8 cellular contexts compared by ENCODE assay signal in genomic region chr16:29745853-29746345, GRCh38. TPM values are rescaled to one million over a fixed set of nuclear protein-coding genes. Genes with fewer than 3 reads are reported as not detected.
A peak's percentile ranks its signal among the peaks of the same experiment; 100 is the strongest.
DNase-seq lines count a peak whose midpoint lies in the region; ATAC-seq and TF ChIP-seq lines count a peak whose summit lies in the region.

A gene with protein sequence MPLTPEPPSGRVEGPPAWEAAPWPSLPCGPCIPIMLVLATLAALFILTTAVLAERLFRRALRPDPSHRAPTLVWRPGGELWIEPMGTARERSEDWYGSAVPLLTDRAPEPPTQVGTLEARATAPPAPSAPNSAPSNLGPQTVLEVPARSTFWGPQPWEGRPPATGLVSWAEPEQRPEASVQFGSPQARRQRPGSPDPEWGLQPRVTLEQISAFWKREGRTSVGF (minus strand): TSS chr16:29745990. CDS start chr16:29744951, 1,039 bp downstream.

- no peaks in the 10 kb centered on the region for H3K4me1 ChIP-seq in OCI-LY7 (ENCODE audit: insufficient read depth, low read length, poor library complexity, severe bottlenecking)
- no peaks in the 10 kb centered on the region for H3K4me1 ChIP-seq in right lobe of liver

- H3K4me2 ChIP-seq in OCI-LY7 (ENCODE audit: low read length), result peak within 1 kb of the TSS; percentile 20; the same call in 1 of the 2 replicates

- no peaks in the 10 kb centered on the region for H3K9me2 ChIP-seq in OCI-LY7 (ENCODE audit: insufficient read depth, low read length)

- no peak within 1 kb of the TSS for H3K27ac ChIP-seq in OCI-LY7 (ENCODE audit: low read depth, low read length, poor library complexity, severe bottlenecking)
- peak within 1 kb of the TSS in 2 of 3 donors; percentile 43 to 65 for H3K27ac ChIP-seq in right lobe of liver

- H4K20me1 ChIP-seq in OCI-LY7 (ENCODE audit: insufficient read depth, low read length), result no peaks in the 10 kb centered on the region

- H3K9me3 ChIP-seq in OCI-LY7 (ENCODE audit: low read length), result no peaks in the 10 kb centered on the region
- H3K9me3 ChIP-seq in right lobe of liver, result no peaks in the 10 kb centered on the region

- no peak within 1 kb of the TSS for H2AFZ ChIP-seq in OCI-LY7 (ENCODE audit: low read length)

- no TSS peak for BruUV-seq in OCI-LY7 (replicated peaks; lab: Mats Ljungman, UMichigan)

- H3K36me3 Mint-ChIP-seq in activated T-cell treated with anti-CD3 and anti-CD28 coated beads, Interleukin-2, amount 50 U/mL, for 72 hours (ENCODE audit: insufficient read depth in 2 of 2), result peaks cover 6 to 12% of the 10 kb centered on the region in 2 donors

- H3K27ac Mint-ChIP-seq in activated T-cell treated with anti-CD3 and anti-CD28 coated beads, Interleukin-2, amount 50 U/mL, for 72 hours, result peak within 1 kb of the TSS; percentile 98

- ATAC-seq in activated T-cell treated with anti-CD3 and anti-CD28 coated beads, Interleukin-2, amount 50 U/mL, for 72 hours (replicated peaks in 1 of 2), result peak; percentile 90
- peak; percentile 79 to 85 (median 82) for ATAC-seq in right lobe of liver

- no peaks in the 10 kb centered on the region for H3K9me3 Mint-ChIP-seq in activated T-cell treated with anti-CD3 and anti-CD28 coated beads, Interleukin-2, amount 50 U/mL, for 72 hours

- peak within 1 kb of the TSS; percentile 94 to 95 for H3K4me3 Mint-ChIP-seq in activated T-cell treated with anti-CD3 and anti-CD28 coated beads, Interleukin-2, amount 50 U/mL, for 72 hours

- DNase-seq in H7 (peak; percentile 66), OCI-LY7 (ENCODE audit: low spot score) (no peak), right lobe of liver (peak; percentile 67 to 85 (median 67)), GOT3 (lab: John Stamatoyannopoulos, UW) (no peak), NCI-H1694 treated with DMSO at 0.1 percent for 48 hours (lab: John Stamatoyannopoulos, UW) (no peak)
- DNase-seq in activated T-cell treated with anti-CD3 and anti-CD28 coated beads, Interleukin-2, amount 50 U/mL, for 72 hours, result peak; percentile 91 to 92
- peak; percentile 92 for DNase-seq in stimulated activated CD8-positive, alpha-beta memory T cell treated with anti-CD3 and anti-CD28 coated beads, Interleukin-4, amount 100 ng/mL, for 48 hours

- intact Hi-C loops in OCI-LY7 (cut with micrococcal nuclease; ENCODE audit: unreplicated experiment), result no loop called here
- intact Hi-C loops in right lobe of liver (cut with DNase I), result no loop called here

- TF ChIP-seq POLR2A in right lobe of liver (IDR thresholded peaks at IDR 0.05), result no peak

- POLR2A ChIA-PET in OCI-LY7 (lab: Charles Lee), result no interaction called here

- H3K27me3 Mint-ChIP-seq in activated T-cell treated with anti-CD3 and anti-CD28 coated beads, Interleukin-2, amount 50 U/mL, for 72 hours (ENCODE audit: low read depth), result no peaks in the 10 kb centered on the region

- 45% methylated on average over 9 of the region's 12 CpGs for WGBS in right lobe of liver (ENCODE audit: insufficient coverage, low coverage, low lambda C conversion rate, missing lambda C conversion rate)

- no peak for TF ChIP-seq CTCF in OCI-LY7 (conservative IDR thresholded peaks at IDR 0.05; ENCODE audit: low read length)
- no peak for TF ChIP-seq CTCF in right lobe of liver (IDR thresholded peaks at IDR 0.05)

- no peaks in the 10 kb centered on the region for H3K79me2 ChIP-seq in OCI-LY7 (ENCODE audit: insufficient read depth, low read depth, low read length)

- no peaks in the 10 kb centered on the region for H3K27me3 ChIP-seq in H7 (ENCODE audit: control insufficient read depth, insufficient read depth, low read length)
- H3K27me3 ChIP-seq in right lobe of liver, result no peaks in the 10 kb centered on the region

- CTCF ChIA-PET in OCI-LY7 (lab: Charles Lee; ENCODE audit: unreplicated experiment), result no interaction called here

- H3K4me1 Mint-ChIP-seq in activated T-cell treated with anti-CD3 and anti-CD28 coated beads, Interleukin-2, amount 50 U/mL, for 72 hours (ENCODE audit: low read depth), result peaks cover 56% of the 10 kb centered on the region

- peak within 1 kb of the TSS; percentile 67; the same call in 1 of the 2 replicates for H3K4me3 ChIP-seq in GM08714 (ENCODE audit: low read length)
- no peak within 1 kb of the TSS for H3K4me3 ChIP-seq in H7 (ENCODE audit: insufficient read depth, low read depth, low read length)
- H3K4me3 ChIP-seq in OCI-LY7 (ENCODE audit: low read depth, low read length, poor library complexity, severe bottlenecking), result no peak within 1 kb of the TSS
- peak within 1 kb of the TSS; percentile 21 to 37 (median 33) for H3K4me3 ChIP-seq in right lobe of liver

- H3K36me3 ChIP-seq in H7 (replicated peaks; ENCODE audit: control insufficient read depth, insufficient read depth, low read length), result peaks cover 2% of the 10 kb centered on the region
- no peaks in the 10 kb centered on the region for H3K36me3 ChIP-seq in OCI-LY7 (ENCODE audit: insufficient read depth, low read length)
- no peaks in the 10 kb centered on the region for H3K36me3 ChIP-seq in right lobe of liver

RNA-seq across cellular contexts. Expression of the gene that starts here (rescaled TPM):
- not detected in 2 replicates for total RNA-seq in H7 (2014; rRNA removed; shearing (Covaris generic))
- total RNA-seq in OCI-LY7 (2014; rRNA removed; shearing (Covaris generic)), result not detected in 2 replicates
- total RNA-seq in OCI-LY7 (2022) (0.32 and 0.55 TPM in 2 replicates), right lobe of liver (1 to 10 TPM in 1 of 6 experiments, under 1 TPM in 5; 0.40 to 1.2 (median 0.66) TPM)
- 10 to 100 TPM; 23.7 to 25.9 TPM for total RNA-seq in activated T-cell treated with anti-CD3 and anti-CD28 coated beads, Interleukin-2, amount 50 U/mL, for 72 hours

Comparison
In these comparisons a context has a peak if more than half of its experiments do, and no peak if none do; other contexts are left out.
1. RNA of the gene that starts here (total RNA-seq): 23.7 to 25.9 TPM in activated T-cell treated with anti-CD3 and anti-CD28 coated beads, Interleukin-2, amount 50 U/mL, for 72 hours; 0.40 to 1.2 TPM in right lobe of liver, 0.32 to 0.55 TPM in OCI-LY7 and not detected in H7; every median in the first group is over 10 times any median in the second.
2. Peak in DNase-seq in H7; RNA of the gene not detected or under 1 TPM.
3. H3K4me3 ChIP-seq: peak in GM08714 (single experiment) and right lobe of liver (3 of 3); none in H7 (single experiment) and OCI-LY7 (single experiment).
4. DNase-seq: peak in activated T-cell treated with anti-CD3 and anti-CD28 coated beads, Interleukin-2, amount 50 U/mL, for 72 hours (2 of 2), right lobe of liver (3 of 3) and stimulated activated CD8-positive, alpha-beta memory T cell treated with anti-CD3 and anti-CD28 coated beads, Interleukin-4, amount 100 ng/mL, for 48 hours (single experiment); none in OCI-LY7 (single experiment), GOT3 (single experiment) and NCI-H1694 treated with DMSO at 0.1 percent for 48 hours (single experiment).